ENCODE assay signal across 8 cellular contexts in genomic region chr1:110406407-110406806, GRCh38. TPM values are rescaled to one million over a fixed set of nuclear protein-coding genes. Genes with fewer than 3 reads are reported as not detected.
A peak's percentile ranks its signal among the peaks of the same experiment; 100 is the strongest.
DNase-seq lines count a peak whose midpoint lies in the region; ATAC-seq and TF ChIP-seq lines count a peak whose summit lies in the region.
"Not testable (repeated sequence)": the region's sequence is repeated elsewhere in the genome, so short reads cannot be mapped to it uniquely, and the experiment has no call there.

No MANE protein-coding gene starts in this region.

- peak overlapping the region in 1 of 2 donors; percentile 93 for H3K9ac ChIP-seq in duodenal mucosa (ENCODE audit: low read depth in 1 of 2, low read length in 2 of 2)

- TF ChIP-seq CTCF in RWPE2 (IDR thresholded peaks at IDR 0.05; ENCODE audit: poor library complexity, severe bottlenecking); natural killer cell (IDR thresholded peaks at IDR 0.05): not testable (repeated sequence)

- H2AFZ ChIP-seq in ACC112 (ENCODE audit: low read length, unreplicated experiment) = not testable (repeated sequence)

- peaks cover 28% of the 10 kb centered on the region for H3K79me2 ChIP-seq in ACC112 (ENCODE audit: control insufficient read depth, insufficient read depth, low read length, unreplicated experiment)

- H3K36me3 ChIP-seq in ACC112 (ENCODE audit: insufficient read depth, low read length) (peaks cover 16% of the 10 kb centered on the region; the same call in 1 of the 2 replicates), HAP-1 (replicated peaks) (peaks cover 40% of the 10 kb centered on the region), RWPE2 (ENCODE audit: low read depth) (peaks cover 47% of the 10 kb centered on the region), duodenal mucosa (ENCODE audit: control insufficient read depth in 1 of 2, insufficient read depth in 2 of 2, low read length in 2 of 2) (peaks cover 19 to 34% of the 10 kb centered on the region in 2 donors)

- intact Hi-C loops in activated naive CD4-positive, alpha-beta T cell treated with anti-CD3 and anti-CD28 coated beads for 36 hours (cut with micrococcal nuclease) = loop anchor here (2.0 to 5.0 kb wide), 2 partner anchors 34 to 196 kb away; partner anchors contain the start of gene KCNC4
- intact Hi-C loops in natural killer cell (cut with micrococcal nuclease) = loop anchor here (5.0 kb wide), 1 partner anchor 199 kb away; no protein-coding TSS in a partner anchor

- H3K4me3 ChIP-seq in ACC112 (ENCODE audit: low read depth, low read length) = peak overlapping the region; percentile 81
- H3K4me3 ChIP-seq in HAP-1 = peak overlapping the region; percentile 82
- H3K4me3 ChIP-seq in RWPE2 (ENCODE audit: severe bottlenecking) = peak overlapping the region; percentile 84
- peak overlapping the region; percentile 87 to 100 for H3K4me3 ChIP-seq in duodenal mucosa (ENCODE audit: low read depth in 1 of 2, low read length in 2 of 2)
- peak overlapping the region; percentile 66 for H3K4me3 ChIP-seq in iPS-11a (ENCODE audit: low read depth, low read length)

- peak overlapping the region; percentile 99 for H3K4me3 Mint-ChIP-seq in activated naive CD4-positive, alpha-beta T cell treated with anti-CD3 and anti-CD28 coated beads for 36 hours
- H3K4me3 Mint-ChIP-seq in natural killer cell = peak overlapping the region; percentile 99
- H3K4me3 Mint-ChIP-seq in stimulated activated memory B cell treated with anti-CD40 and anti-IgM and Interleukin-4, amounts not matched to agents 10 μg/mL and 1 μg/mL and 100 μg/mL, for 72 hours = peak overlapping the region; percentile 96

- not testable (repeated sequence) for ATAC-seq in RWPE2 (ENCODE audit: low read depth); natural killer cell; stimulated activated memory B cell treated with anti-CD40 and anti-IgM and Interleukin-4, amounts not matched to agents 10 μg/mL and 1 μg/mL and 100 μg/mL, for 72 hours

- in situ Hi-C loops in HAP-1 (cut with MboI; ENCODE audit: low sequenced_read_pairs) = not testable (repeated sequence)

- H3K27ac Mint-ChIP-seq in activated naive CD4-positive, alpha-beta T cell treated with anti-CD3 and anti-CD28 coated beads for 36 hours = peak overlapping the region; percentile 96
- H3K27ac Mint-ChIP-seq in natural killer cell = peak overlapping the region; percentile 98 to 100
- peak overlapping the region; percentile 98 for H3K27ac Mint-ChIP-seq in stimulated activated memory B cell treated with anti-CD40 and anti-IgM and Interleukin-4, amounts not matched to agents 10 μg/mL and 1 μg/mL and 100 μg/mL, for 72 hours

- peaks cover 15% of the 10 kb centered on the region for H3K4me1 Mint-ChIP-seq in activated naive CD4-positive, alpha-beta T cell treated with anti-CD3 and anti-CD28 coated beads for 36 hours (ENCODE audit: low read depth)
- H3K4me1 Mint-ChIP-seq in natural killer cell = peaks cover 22 to 28% of the 10 kb centered on the region in 2 donors
- H3K4me1 Mint-ChIP-seq in stimulated activated memory B cell treated with anti-CD40 and anti-IgM and Interleukin-4, amounts not matched to agents 10 μg/mL and 1 μg/mL and 100 μg/mL, for 72 hours = peaks cover 16% of the 10 kb centered on the region

- H3K4me1 ChIP-seq in ACC112 (ENCODE audit: control insufficient read depth, insufficient read depth, low read length, unreplicated experiment); RWPE2 (ENCODE audit: insufficient read depth, poor library complexity, severe bottlenecking): not testable (repeated sequence)
- H3K4me1 ChIP-seq in HAP-1 (peaks cover 11% of the 10 kb centered on the region), duodenal mucosa (ENCODE audit: control insufficient read depth in 1 of 2, insufficient read depth in 2 of 2, low read length in 2 of 2) (peaks cover 16 to 20% of the 10 kb centered on the region in 2 donors)

- H3K27me3 ChIP-seq in ACC112 (ENCODE audit: insufficient read depth, low read length); HAP-1 (ENCODE audit: low read depth); RWPE2 (ENCODE audit: insufficient read depth, poor library complexity, severe bottlenecking); duodenal mucosa (ENCODE audit: control insufficient read depth in 1 of 2, insufficient read depth in 2 of 2, low read length in 2 of 2): not testable (repeated sequence)

- not testable (repeated sequence) for H3K27ac ChIP-seq in ACC112 (ENCODE audit: low read depth, low read length); RWPE2 (ENCODE audit: poor library complexity, severe bottlenecking); duodenal mucosa (ENCODE audit: low read depth, low read length)

- H3K9me3 ChIP-seq in HAP-1; RWPE2 (ENCODE audit: severe bottlenecking); duodenal mucosa (ENCODE audit: control insufficient read depth in 1 of 2, low read length in 2 of 2): not testable (repeated sequence)

- H3K9me3 Mint-ChIP-seq in activated naive CD4-positive, alpha-beta T cell treated with anti-CD3 and anti-CD28 coated beads for 36 hours; natural killer cell; stimulated activated memory B cell treated with anti-CD40 and anti-IgM and Interleukin-4, amounts not matched to agents 10 μg/mL and 1 μg/mL and 100 μg/mL, for 72 hours: not testable (repeated sequence)

- CTCF ChIA-PET in activated naive CD4-positive, alpha-beta T cell treated with anti-CD3 and anti-CD28 coated beads for 36 hours (lab: Charles Lee) = interaction anchor here (0.9 kb wide), 1 partner anchor 54 kb away, joined by 4 read pairs; no protein-coding TSS in a partner anchor

- not testable (repeated sequence) for DNase-seq in HAP-1 (ENCODE audit: low spot score in 2 of 2); RWPE2 (ENCODE audit: low spot score); activated naive CD4-positive, alpha-beta T cell treated with anti-CD3 and anti-CD28 coated beads for 36 hours; natural killer cell

- H3K27me3 Mint-ChIP-seq in activated naive CD4-positive, alpha-beta T cell treated with anti-CD3 and anti-CD28 coated beads for 36 hours (ENCODE audit: low read depth); natural killer cell (ENCODE audit: low read depth in 2 of 2); stimulated activated memory B cell treated with anti-CD40 and anti-IgM and Interleukin-4, amounts not matched to agents 10 μg/mL and 1 μg/mL and 100 μg/mL, for 72 hours: not testable (repeated sequence)

- not testable (repeated sequence) for H3K36me3 Mint-ChIP-seq in activated naive CD4-positive, alpha-beta T cell treated with anti-CD3 and anti-CD28 coated beads for 36 hours (ENCODE audit: low read depth); natural killer cell
- peaks cover 12% of the 10 kb centered on the region for H3K36me3 Mint-ChIP-seq in stimulated activated memory B cell treated with anti-CD40 and anti-IgM and Interleukin-4, amounts not matched to agents 10 μg/mL and 1 μg/mL and 100 μg/mL, for 72 hours

RNA-seq across cellular contexts. Expression of gene LAMTOR5, which starts 1.1 kb away (rescaled TPM):
- 100 to 1,000 TPM; 138 to 144 TPM for total RNA-seq in activated naive CD4-positive, alpha-beta T cell treated with anti-CD3 and anti-CD28 coated beads for 36 hours
- total RNA-seq in natural killer cell = 100 to 1,000 TPM in 1 of 3 donors, 10 to 100 TPM in 2; 86.1 to 102 (median 90.4) TPM

RNA-seq across cellular contexts. Expression of gene SLC16A4, which starts 15.6 kb away (rescaled TPM):
- total RNA-seq in activated naive CD4-positive, alpha-beta T cell treated with anti-CD3 and anti-CD28 coated beads for 36 hours = under 1 TPM; 0.14 to 0.37 TPM
- total RNA-seq in natural killer cell = under 1 TPM; 0.30 to 0.40 (median 0.34) TPM

RNA-seq across cellular contexts. Expression of gene PROK1, which starts 44.5 kb away (rescaled TPM):
- total RNA-seq in activated naive CD4-positive, alpha-beta T cell treated with anti-CD3 and anti-CD28 coated beads for 36 hours = not detected
- total RNA-seq in natural killer cell = not detected
